In the genomic region with DNA sequence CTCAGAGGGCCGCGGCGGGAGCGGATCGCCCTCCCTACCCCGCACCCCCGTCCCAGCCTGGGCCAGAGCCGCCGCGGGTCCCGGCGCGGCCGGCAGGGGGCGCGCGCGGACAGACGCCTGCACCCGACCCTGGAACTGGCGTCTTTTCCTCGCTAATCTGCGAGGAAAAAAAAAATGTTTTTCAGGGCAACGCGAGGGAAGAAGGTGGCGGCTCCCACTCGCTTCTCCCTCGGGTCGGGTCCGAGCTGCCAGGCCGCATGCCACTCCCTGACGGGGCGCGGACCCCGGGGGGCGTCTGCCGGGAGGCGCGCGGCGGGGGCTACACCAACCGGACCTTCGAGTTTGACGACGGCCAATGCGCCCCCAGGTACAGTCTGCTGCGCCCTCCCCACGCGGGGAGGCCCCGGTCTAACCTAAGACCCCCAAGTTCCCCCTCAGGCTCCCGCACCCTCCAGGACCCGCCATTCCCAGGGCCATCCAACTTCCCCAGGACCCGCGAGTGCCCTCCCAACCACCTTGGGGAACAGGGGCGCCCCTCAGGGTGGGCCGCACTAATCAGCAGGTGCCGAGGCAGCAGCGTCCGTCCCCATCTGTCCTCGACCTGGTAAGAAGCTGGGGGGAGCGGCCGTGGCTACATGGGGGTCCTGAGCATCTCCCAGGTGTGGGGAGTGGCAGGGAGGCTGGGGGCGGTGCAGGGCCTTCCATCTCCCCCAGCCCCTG, we compare ENCODE assay signal across 8 cellular contexts. TPM values are rescaled to one million over a fixed set of nuclear protein-coding genes. Genes with fewer than 3 reads are reported as not detected.
A peak's percentile ranks its signal among the peaks of the same experiment; 100 is the strongest.
DNase-seq lines count a peak whose midpoint lies in the region; ATAC-seq lines count a peak whose summit lies in the region.

Gene KCNT1 (plus strand): TSS at position 184 of the 720 bp plus-strand sequence. CDS start 74 bp downstream, at position 258.

- 14% methylated on average over 63 of the region's 63 CpGs for WGBS in right cardiac atrium

- H3K4me2 ChIP-seq in skeletal muscle satellite cell (ENCODE audit: low read length) = peak within 1 kb of the TSS; percentile 76

- no peak within 1 kb of the TSS for H3K9ac ChIP-seq in SK-N-MC (ENCODE audit: insufficient read length)
- no peak within 1 kb of the TSS for H3K9ac ChIP-seq in skeletal muscle satellite cell (ENCODE audit: low read depth, low read length)

- H3K27ac ChIP-seq in CD4-positive, CD25-positive, alpha-beta regulatory T cell (ENCODE audit: insufficient read depth, low read length, poor library complexity, severe bottlenecking) = no peak within 1 kb of the TSS
- H3K27ac ChIP-seq in SK-N-MC (no peak within 1 kb of the TSS), right cardiac atrium (ENCODE audit: low read length) (no peak within 1 kb of the TSS)

- H3K9me3 Mint-ChIP-seq in CD4-positive, CD25-positive, alpha-beta regulatory T cell = no peaks in the 10 kb centered on the region

- no peaks in the 10 kb centered on the region for H3K9me3 ChIP-seq in CD4-positive, CD25-positive, alpha-beta regulatory T cell (ENCODE audit: control insufficient read depth in 2 of 2, low read length in 2 of 2)
- H3K9me3 ChIP-seq in SK-N-MC (ENCODE audit: low read depth, low read length) (no peaks in the 10 kb centered on the region), right cardiac atrium (ENCODE audit: control insufficient read depth, low read length) (no peaks in the 10 kb centered on the region), skeletal muscle satellite cell (replicated peaks; ENCODE audit: low read length) (no peaks in the 10 kb centered on the region)

- H3K36me3 ChIP-seq in CD4-positive, CD25-positive, alpha-beta regulatory T cell (ENCODE audit: control insufficient read depth, insufficient read depth, low read length) = no peaks in the 10 kb centered on the region
- H3K36me3 ChIP-seq in SK-N-MC (ENCODE audit: insufficient read depth, low read length) (no peaks in the 10 kb centered on the region), skeletal muscle satellite cell (ENCODE audit: insufficient read depth, low read length) (no peaks in the 10 kb centered on the region)

- no peak within 1 kb of the TSS for H3K27ac Mint-ChIP-seq in CD4-positive, CD25-positive, alpha-beta regulatory T cell

- no peaks in the 10 kb centered on the region for H3K4me1 Mint-ChIP-seq in CD4-positive, CD25-positive, alpha-beta regulatory T cell

- no peak within 1 kb of the TSS for H3K4me3 Mint-ChIP-seq in CD4-positive, CD25-positive, alpha-beta regulatory T cell

- H3K4me1 ChIP-seq in CD4-positive, CD25-positive, alpha-beta regulatory T cell (ENCODE audit: control insufficient read depth, insufficient read depth, low read length, poor library complexity, severe bottlenecking) = peaks cover 11% of the 10 kb centered on the region
- H3K4me1 ChIP-seq in right cardiac atrium (ENCODE audit: control insufficient read depth, insufficient read depth, low read length) (no peaks in the 10 kb centered on the region), skeletal muscle satellite cell (ENCODE audit: control insufficient read depth, insufficient read depth, low read length) (peaks cover 12% of the 10 kb centered on the region)

- H3K4me3 ChIP-seq in CD4-positive, CD25-positive, alpha-beta regulatory T cell (ENCODE audit: low read depth, low read length) = no peak within 1 kb of the TSS
- H3K4me3 ChIP-seq in SK-N-MC = peak within 1 kb of the TSS; percentile 70
- no peak within 1 kb of the TSS for H3K4me3 ChIP-seq in right cardiac atrium (ENCODE audit: low read length)
- peak within 1 kb of the TSS; percentile 63 for H3K4me3 ChIP-seq in skeletal muscle satellite cell (ENCODE audit: low read length)

- H3K36me3 Mint-ChIP-seq in CD4-positive, CD25-positive, alpha-beta regulatory T cell = no peaks in the 10 kb centered on the region

- no peaks in the 10 kb centered on the region for H3K27me3 ChIP-seq in CD4-positive, CD25-positive, alpha-beta regulatory T cell (ENCODE audit: control insufficient read depth, insufficient read depth, low read length)
- H3K27me3 ChIP-seq in right cardiac atrium (ENCODE audit: control insufficient read depth, insufficient read depth) (no peaks in the 10 kb centered on the region), skeletal muscle satellite cell (ENCODE audit: control insufficient read depth, insufficient read depth, low read length) (peaks cover 37% of the 10 kb centered on the region)

- DNase-seq in CD4-positive, CD25-positive, alpha-beta regulatory T cell = peak; percentile 12 to 35 (median 27)
- DNase-seq in HCEC 1CT (peak; percentile 12), SK-N-MC (ENCODE audit: low read depth, low spot score) (no peak), right cardiac atrium (peak; percentile 36 to 86 (median 82))
- peak; percentile 14 for DNase-seq in activated naive CD8-positive, alpha-beta T cell treated with anti-CD3 and anti-CD28 coated beads, Interleukin-2, amount 50 U/mL, for 16 hours (ENCODE audit: low read depth, low spot score)

- intact Hi-C loops in right cardiac atrium (cut with DNase I) = loop anchor here in 1 of 4 donors (10.0 kb wide), 1 partner anchor 423 kb away; no protein-coding TSS in a partner anchor

- H3K27me3 Mint-ChIP-seq in CD4-positive, CD25-positive, alpha-beta regulatory T cell = no peaks in the 10 kb centered on the region

- ATAC-seq in CD4-positive, CD25-positive, alpha-beta regulatory T cell (ENCODE audit: low read depth in 2 of 2) = peak in 1 of 2 donors; percentile 48
- ATAC-seq in right cardiac atrium (peak; percentile 40 to 64), HG02852 (IDR thresholded peaks at IDR 0.05; ENCODE audit: unreplicated experiment) (no peak), GM21529 (IDR thresholded peaks at IDR 0.05; ENCODE audit: unreplicated experiment) (no peak)

RNA-seq across cellular contexts. Expression of gene KCNT1, which starts in this region (rescaled TPM):
- total RNA-seq in CD4-positive, CD25-positive, alpha-beta regulatory T cell = not detected
- polyA plus RNA-seq in CD4-positive, CD25-positive, alpha-beta regulatory T cell = not detected
- total RNA-seq in right cardiac atrium = 1 to 10 TPM in 1 of 4 donors, under 1 TPM in 2, not detected in 1; 0.17 to 1.1 (median 0.32) TPM
- polyA plus RNA-seq in right cardiac atrium = 0.20 TPM
- under 0.01 TPM in 1 of 2 replicates, not detected in the other for total RNA-seq in skeletal muscle satellite cell (2012; rRNA removed)

Comparison
In these comparisons a context has a peak if more than half of its experiments do, and no peak if none do; other contexts are left out.
1. Peak in DNase-seq in CD4-positive, CD25-positive, alpha-beta regulatory T cell; RNA of the gene not detected or under 1 TPM.
2. ATAC-seq: peak in right cardiac atrium (2 of 2); none in HG02852 (single experiment) and GM21529 (single experiment).
3. H3K4me3 ChIP-seq: peak in SK-N-MC (single experiment) and skeletal muscle satellite cell (single experiment); none in CD4-positive, CD25-positive, alpha-beta regulatory T cell (single experiment) and right cardiac atrium (single experiment).